ENCODE assay signal across 9 cellular contexts in the genomic region with DNA sequence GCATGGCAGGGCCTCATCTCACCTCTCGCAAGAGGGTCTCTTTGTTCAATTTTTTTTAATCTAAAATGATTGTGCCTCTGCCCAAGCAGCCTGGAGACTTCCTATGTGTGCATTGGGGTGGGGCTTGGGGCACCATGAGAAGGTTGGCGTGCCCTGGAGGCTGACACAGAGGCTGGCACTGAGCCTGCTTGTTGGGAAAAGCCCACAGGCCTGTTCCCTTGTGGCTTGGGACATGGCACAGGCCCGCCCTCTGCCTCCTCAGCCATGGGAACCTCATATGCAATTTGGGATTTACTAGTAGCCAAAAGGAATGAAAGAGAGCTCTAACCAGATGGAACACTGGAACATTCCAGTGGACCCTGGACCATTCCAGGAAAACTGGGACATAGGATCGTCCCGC. TPM values are rescaled to one million over a fixed set of nuclear protein-coding genes. Genes with fewer than 3 reads are reported as not detected.
DNase-seq lines count a peak whose midpoint lies in the region; ATAC-seq, FAIRE-seq and TF ChIP-seq lines count a peak whose summit lies in the region.
"Had no signal": no experiment of that assay in that cellular context is flagged by ENCODE, and none has a peak within 500 bp of the region (broad histone marks: within the 10 kb centered on the region; RNA-seq: fewer than 3 reads in every experiment).

No MANE protein-coding gene starts in this region.

- H2AFZ ChIP-seq in HepG2 (ENCODE audit: low read length) = no peak overlapping the region

- H3K9ac ChIP-seq in HepG2 (ENCODE audit: insufficient read depth, low read depth, low read length) = no peak overlapping the region

- TF ChIP-seq CTCF in body of pancreas (IDR thresholded peaks at IDR 0.05) = no peak
- TF ChIP-seq CTCF in HepG2 (CRISPR knock-in tag; IDR thresholded peaks at IDR 0.05) = no peak
- TF ChIP-seq CTCF in tibial artery (IDR thresholded peaks at IDR 0.05) = no peak

- H3K27ac ChIP-seq in body of pancreas (peak overlapping the region in 1 of 4 donors; percentile 65), HepG2 (ENCODE audit: extremely low read length, insufficient read depth, low read length) (no peak overlapping the region), tibial artery (peak overlapping the region; percentile 90 to 95)

- TF ChIP-seq EP300 in HepG2 (IDR thresholded peaks at IDR 0.05; ENCODE audit: low read depth in 2 of 2, low read length in 2 of 2) (no peak), HepG2 (CRISPR knock-in tag; IDR thresholded peaks at IDR 0.05; ENCODE audit: borderline replicate concordance) (no peak)

- POLR2A ChIA-PET in HepG2 (lab: Yijun Ruan, JAX) = no interaction called here

- H3K36me3 Mint-ChIP-seq in T-helper 2 cell treated with Interferon-gamma antibody and Interleukin-4, amounts not matched to agents 5 μg/mL and 100 μg/mL, for 36 hours (ENCODE audit: low read depth) = no peaks in the 10 kb centered on the region

- H3K9me3 Mint-ChIP-seq in T-helper 2 cell treated with Interferon-gamma antibody and Interleukin-4, amounts not matched to agents 5 μg/mL and 100 μg/mL, for 36 hours = no peaks in the 10 kb centered on the region

- H3K27ac Mint-ChIP-seq in T-helper 2 cell treated with Interferon-gamma antibody and Interleukin-4, amounts not matched to agents 5 μg/mL and 100 μg/mL, for 36 hours = no peak overlapping the region

- no peak for TF ChIP-seq RAD21 in HepG2 (CRISPR knock-in tag; IDR thresholded peaks at IDR 0.05)

- no peak for DNase-seq in T-helper 2 cell treated with Interferon-gamma antibody and Interleukin-4, amounts not matched to agents 5 μg/mL and 100 μg/mL, for 36 hours (ENCODE audit: low spot score)
- no peak for DNase-seq in T-helper 2 cell
- peak; percentile 35 to 81 (median 48) for DNase-seq in body of pancreas
- no peak for DNase-seq in HepG2 (ENCODE audit: low spot score)
- DNase-seq in tibial artery = peak; percentile 85 to 97
- no peak for DNase-seq in NCI-H1092 treated with DMSO at 0.1 percent for 48 hours (lab: John Stamatoyannopoulos, UW)
- DNase-seq in activated gamma-delta T cell treated with Interleukin-2 at 50 U/mL for 16 hours = no peak

- intact Hi-C loops in body of pancreas (cut with DNase I) (no loop called here), HepG2 (cut with micrococcal nuclease; ENCODE audit: unreplicated experiment) (no loop called here), tibial artery (cut with DNase I; ENCODE audit: low total_unique reads) (loop anchor here (2.0 to 10.0 kb wide), 2 partner anchors 17 to 591 kb away; a partner anchor contains a TSS)

- CTCF ChIA-PET in HepG2 (lab: Yijun Ruan, JAX; ENCODE audit: low intra/inter-chr PET ratio, low total read pairs) = no interaction called here

- 76 to 88% methylated on average over 4 to 5 of the region's 5 CpGs for WGBS in body of pancreas, 2 donors
- WGBS in HepG2 (ENCODE audit: low lambda C conversion rate) = 93% methylated on average over 5 of the region's 5 CpGs

- in situ Hi-C loops in HepG2 (cut with HindIII; ENCODE audit: extremely low pct_ligation_motif_present, low pct_unique_long_range_greater_than_20kb) = no loop called here

- H3K4me1 ChIP-seq in body of pancreas = peaks cover 20% of the 10 kb centered on the region
- peaks cover 88% of the 10 kb centered on the region for H3K4me1 ChIP-seq in HepG2 (ENCODE audit: insufficient read depth, low read length)
- peaks cover 14 to 67% (median 33%) of the 10 kb centered on the region in 4 donors for H3K4me1 ChIP-seq in tibial artery

- no peaks in the 10 kb centered on the region for H3K79me2 ChIP-seq in HepG2 (ENCODE audit: insufficient read depth, low read length)

- H3K4me3 Mint-ChIP-seq in T-helper 2 cell treated with Interferon-gamma antibody and Interleukin-4, amounts not matched to agents 5 μg/mL and 100 μg/mL, for 36 hours = peak overlapping the region; percentile 77

- ATAC-seq in body of pancreas (no peak), HepG2 (no peak), GM21825 (IDR thresholded peaks at IDR 0.05; ENCODE audit: unreplicated experiment) (no peak)

- H3K27me3 ChIP-seq in body of pancreas = no peaks in the 10 kb centered on the region
- no peaks in the 10 kb centered on the region for H3K27me3 ChIP-seq in HepG2 (ENCODE audit: control insufficient read depth in 1 of 2, insufficient read depth in 2 of 2, low read length in 2 of 2)
- H3K27me3 ChIP-seq in tibial artery = no peaks in the 10 kb centered on the region

- no peaks in the 10 kb centered on the region for H3K27me3 Mint-ChIP-seq in T-helper 2 cell treated with Interferon-gamma antibody and Interleukin-4, amounts not matched to agents 5 μg/mL and 100 μg/mL, for 36 hours (ENCODE audit: low read depth)

- no peaks in the 10 kb centered on the region for H4K20me1 ChIP-seq in HepG2 (ENCODE audit: insufficient read depth, low read length)

- no TSS peak for BruUV-seq in HepG2 (replicated peaks; lab: Mats Ljungman, UMichigan)

- no peak overlapping the region for H3K4me2 ChIP-seq in HepG2 (ENCODE audit: low read depth, low read length)

- FAIRE-seq in HepG2 (lab: Jason Lieb, UNC) = no peak

- H3K4me3 ChIP-seq in body of pancreas (no peak overlapping the region), HepG2 (replicated peaks in 1 of 3; ENCODE audit: insufficient read depth in 1 of 3, low read depth in 2 of 3, low read length in 3 of 3) (no peak overlapping the region), tibial artery (peak overlapping the region; percentile 58 to 61)

- no peaks in the 10 kb centered on the region for H3K36me3 ChIP-seq in body of pancreas (replicated peaks in 1 of 2; ENCODE audit: insufficient read depth in 1 of 2, low read depth in 2 of 2)
- H3K36me3 ChIP-seq in HepG2 (replicated peaks in 1 of 2; ENCODE audit: control insufficient read depth in 1 of 2, insufficient read depth in 2 of 2, low read length in 2 of 2) = no peaks in the 10 kb centered on the region
- H3K36me3 ChIP-seq in tibial artery = peaks cover 0 to 5% (median 0%) of the 10 kb centered on the region in 3 donors

- TF ChIP-seq POLR2A in body of pancreas (IDR thresholded peaks at IDR 0.05) = no peak
- TF ChIP-seq POLR2A in HepG2 (IDR thresholded peaks at IDR 0.05; ENCODE audit: insufficient read depth in 1 of 2, low read depth in 2 of 2, low read length in 2 of 2) = no peak

- H3K4me1 Mint-ChIP-seq in T-helper 2 cell treated with Interferon-gamma antibody and Interleukin-4, amounts not matched to agents 5 μg/mL and 100 μg/mL, for 36 hours (ENCODE audit: low read depth) = peaks cover 10% of the 10 kb centered on the region

- H3K9me3 ChIP-seq in body of pancreas (no peaks in the 10 kb centered on the region), HepG2 (ENCODE audit: low read length) (no peaks in the 10 kb centered on the region), tibial artery (no peaks in the 10 kb centered on the region)

RNA-seq across cellular contexts. Expression of a gene that starts 8.0 kb away (rescaled TPM):
- total RNA-seq in body of pancreas = 10 to 100 TPM; 13.5 to 51.6 TPM
- not detected in 2 replicates for total RNA-seq in HepG2 (2016; rRNA removed; fragmentation: Illumina TruSeq; extraction: Trizol)
- total RNA-seq in HepG2 (2016; cell fraction: cytosol; rRNA removed; fragmentation: Illumina TruSeq; extraction: Trizol; ENCODE audit: low read depth) = not detected in 2 replicates
- not detected in 2 replicates for total RNA-seq in HepG2 (2016; cell fraction: insoluble cytoplasmic fraction; rRNA removed; fragmentation: Illumina TruSeq; extraction: Trizol)
- not detected in 2 replicates for total RNA-seq in HepG2 (2016; cell fraction: membrane; rRNA removed; fragmentation: Illumina TruSeq; extraction: Trizol)
- not detected in 2 replicates for total RNA-seq in HepG2 (2016; cell fraction: nucleus; rRNA removed; fragmentation: Illumina TruSeq; extraction: Trizol)
- polyA plus RNA-seq in HepG2 (2011; rRNA removed) = 4.9 and 5.5 TPM in 2 replicates
- 2.7 and 4.0 TPM in 2 replicates for polyA plus RNA-seq in HepG2 (2011; cell fraction: cytosol; rRNA removed)
- polyA plus RNA-seq in HepG2 (2011; cell fraction: nucleus; rRNA removed) = 3.8 and 4.8 TPM in 2 replicates
- polyA plus RNA-seq in HepG2 (2012) = 3.1 and 5.9 TPM in 2 replicates
- not detected in 2 replicates for polyA plus RNA-seq in HepG2 (2016; cell fraction: cytosol; fragmentation: Illumina TruSeq; extraction: Trizol; ENCODE audit: low read depth)
- polyA plus RNA-seq in HepG2 (2016; cell fraction: insoluble cytoplasmic fraction; fragmentation: Illumina TruSeq; extraction: Trizol; ENCODE audit: low read depth) = not detected in 2 replicates
- polyA plus RNA-seq in HepG2 (2016; cell fraction: membrane; fragmentation: Illumina TruSeq; extraction: Trizol; ENCODE audit: low read depth) = not detected in 2 replicates
- not detected in 2 replicates for polyA plus RNA-seq in HepG2 (2016; cell fraction: nucleus; fragmentation: Illumina TruSeq; extraction: Trizol; ENCODE audit: insufficient read depth, low read depth)
- polyA minus RNA-seq in HepG2 (2011; rRNA and poly(A)+ RNA removed; ENCODE audit: low replicate concordance) = 1.1 and 15.3 TPM in 2 replicates
- polyA minus RNA-seq in HepG2 (2011; cell fraction: cytosol; rRNA and poly(A)+ RNA removed) = 0.99 TPM in 1 of 2 replicates, not detected in the other
- 2.6 TPM in 1 of 2 replicates, not detected in the other for polyA minus RNA-seq in HepG2 (2011; cell fraction: nucleus; rRNA and poly(A)+ RNA removed)
- polyA plus RNA-seq: AG04450 had no signal

RNA-seq across cellular contexts. Expression of a gene that starts 11.3 kb away (rescaled TPM):
- total RNA-seq in body of pancreas (1 to 10 TPM; 1.6 to 3.9 TPM), HepG2 (2016; rRNA removed; fragmentation: Illumina TruSeq; extraction: Trizol) (not detected in 2 replicates)
- total RNA-seq in HepG2 (2016; cell fraction: cytosol; rRNA removed; fragmentation: Illumina TruSeq; extraction: Trizol; ENCODE audit: low read depth) = not detected in 2 replicates
- not detected in 2 replicates for total RNA-seq in HepG2 (2016; cell fraction: insoluble cytoplasmic fraction; rRNA removed; fragmentation: Illumina TruSeq; extraction: Trizol)
- not detected in 2 replicates for total RNA-seq in HepG2 (2016; cell fraction: membrane; rRNA removed; fragmentation: Illumina TruSeq; extraction: Trizol)
- not detected in 2 replicates for total RNA-seq in HepG2 (2016; cell fraction: nucleus; rRNA removed; fragmentation: Illumina TruSeq; extraction: Trizol)
- polyA plus RNA-seq in HepG2 (2011; rRNA removed) = 2.8 and 4.2 TPM in 2 replicates
- polyA plus RNA-seq in HepG2 (2011; cell fraction: cytosol; rRNA removed) = 1.2 and 2.3 TPM in 2 replicates
- 19.3 and 20.3 TPM in 2 replicates for polyA plus RNA-seq in HepG2 (2011; cell fraction: nucleus; rRNA removed)
- 2.5 and 5.6 TPM in 2 replicates for polyA plus RNA-seq in HepG2 (2012)
- not detected in 2 replicates for polyA plus RNA-seq in HepG2 (2016; cell fraction: cytosol; fragmentation: Illumina TruSeq; extraction: Trizol; ENCODE audit: low read depth)
- polyA plus RNA-seq in HepG2 (2016; cell fraction: insoluble cytoplasmic fraction; fragmentation: Illumina TruSeq; extraction: Trizol; ENCODE audit: low read depth) = not detected in 2 replicates
- polyA plus RNA-seq in HepG2 (2016; cell fraction: membrane; fragmentation: Illumina TruSeq; extraction: Trizol; ENCODE audit: low read depth) = not detected in 2 replicates
- not detected in 2 replicates for polyA plus RNA-seq in HepG2 (2016; cell fraction: nucleus; fragmentation: Illumina TruSeq; extraction: Trizol; ENCODE audit: insufficient read depth, low read depth)
- 0.16 and 2.2 TPM in 2 replicates for polyA minus RNA-seq in HepG2 (2011; rRNA and poly(A)+ RNA removed; ENCODE audit: low replicate concordance)
- polyA minus RNA-seq in HepG2 (2011; cell fraction: cytosol; rRNA and poly(A)+ RNA removed) = 0.59 and 0.88 TPM in 2 replicates
- polyA minus RNA-seq in HepG2 (2011; cell fraction: nucleus; rRNA and poly(A)+ RNA removed) = 0.39 and 1.5 TPM in 2 replicates

RNA-seq across cellular contexts. Expression of a gene that starts 15.1 kb away (rescaled TPM):
- 1 to 10 TPM; 1.6 to 9.1 TPM for total RNA-seq in body of pancreas
- not detected in 2 replicates for total RNA-seq in HepG2 (2016; rRNA removed; fragmentation: Illumina TruSeq; extraction: Trizol)
- 0.81 TPM in 1 of 2 replicates, not detected in the other for total RNA-seq in HepG2 (2016; cell fraction: cytosol; rRNA removed; fragmentation: Illumina TruSeq; extraction: Trizol; ENCODE audit: low read depth)
- not detected in 2 replicates for total RNA-seq in HepG2 (2016; cell fraction: insoluble cytoplasmic fraction; rRNA removed; fragmentation: Illumina TruSeq; extraction: Trizol)
- total RNA-seq in HepG2 (2016; cell fraction: membrane; rRNA removed; fragmentation: Illumina TruSeq; extraction: Trizol) = 0.83 and 1.4 TPM in 2 replicates
- not detected in 2 replicates for total RNA-seq in HepG2 (2016; cell fraction: nucleus; rRNA removed; fragmentation: Illumina TruSeq; extraction: Trizol)
- 27.0 and 31.2 TPM in 2 replicates for polyA plus RNA-seq in HepG2 (2011; rRNA removed)
- polyA plus RNA-seq in HepG2 (2011; cell fraction: cytosol; rRNA removed) = 20.2 and 28.4 TPM in 2 replicates
- 60.9 and 88.5 TPM in 2 replicates for polyA plus RNA-seq in HepG2 (2011; cell fraction: nucleus; rRNA removed)
- polyA plus RNA-seq in HepG2 (2012) = 49.0 and 114 TPM in 2 replicates
- polyA plus RNA-seq in HepG2 (2016; cell fraction: cytosol; fragmentation: Illumina TruSeq; extraction: Trizol; ENCODE audit: low read depth) = 1.3 and 2.3 TPM in 2 replicates
- 1.1 and 1.5 TPM in 2 replicates for polyA plus RNA-seq in HepG2 (2016; cell fraction: insoluble cytoplasmic fraction; fragmentation: Illumina TruSeq; extraction: Trizol; ENCODE audit: low read depth)
- 0.93 and 1.2 TPM in 2 replicates for polyA plus RNA-seq in HepG2 (2016; cell fraction: membrane; fragmentation: Illumina TruSeq; extraction: Trizol; ENCODE audit: low read depth)
- 1.4 and 1.7 TPM in 2 replicates for polyA plus RNA-seq in HepG2 (2016; cell fraction: nucleus; fragmentation: Illumina TruSeq; extraction: Trizol; ENCODE audit: insufficient read depth, low read depth)
- 11.9 TPM in 1 of 2 replicates, not detected in the other for polyA minus RNA-seq in HepG2 (2011; rRNA and poly(A)+ RNA removed; ENCODE audit: low replicate concordance)
- 7.0 and 12.8 TPM in 2 replicates for polyA minus RNA-seq in HepG2 (2011; cell fraction: cytosol; rRNA and poly(A)+ RNA removed)
- polyA minus RNA-seq in HepG2 (2011; cell fraction: nucleus; rRNA and poly(A)+ RNA removed) = 2.5 and 4.8 TPM in 2 replicates

RNA-seq across cellular contexts. Expression of a gene that starts 19.5 kb away (rescaled TPM):
- total RNA-seq in body of pancreas (1 to 10 TPM in 1 of 2 donors, under 1 TPM in 1; 0.52 to 1.3 TPM), HepG2 (2016; rRNA removed; fragmentation: Illumina TruSeq; extraction: Trizol) (not detected in 2 replicates)
- not detected in 2 replicates for total RNA-seq in HepG2 (2016; cell fraction: cytosol; rRNA removed; fragmentation: Illumina TruSeq; extraction: Trizol; ENCODE audit: low read depth)
- total RNA-seq in HepG2 (2016; cell fraction: insoluble cytoplasmic fraction; rRNA removed; fragmentation: Illumina TruSeq; extraction: Trizol) = not detected in 2 replicates
- not detected in 2 replicates for total RNA-seq in HepG2 (2016; cell fraction: membrane; rRNA removed; fragmentation: Illumina TruSeq; extraction: Trizol)
- not detected in 2 replicates for total RNA-seq in HepG2 (2016; cell fraction: nucleus; rRNA removed; fragmentation: Illumina TruSeq; extraction: Trizol)
- 0.17 and 0.55 TPM in 2 replicates for polyA plus RNA-seq in HepG2 (2011; rRNA removed)
- not detected in 2 replicates for polyA plus RNA-seq in HepG2 (2011; cell fraction: cytosol; rRNA removed)
- polyA plus RNA-seq in HepG2 (2011; cell fraction: nucleus; rRNA removed) = 2.3 and 3.0 TPM in 2 replicates
- 0.40 and 0.55 TPM in 2 replicates for polyA plus RNA-seq in HepG2 (2012)
- not detected in 2 replicates for polyA plus RNA-seq in HepG2 (2016; cell fraction: cytosol; fragmentation: Illumina TruSeq; extraction: Trizol; ENCODE audit: low read depth)
- not detected in 2 replicates for polyA plus RNA-seq in HepG2 (2016; cell fraction: insoluble cytoplasmic fraction; fragmentation: Illumina TruSeq; extraction: Trizol; ENCODE audit: low read depth)
- not detected in 2 replicates for polyA plus RNA-seq in HepG2 (2016; cell fraction: membrane; fragmentation: Illumina TruSeq; extraction: Trizol; ENCODE audit: low read depth)
- not detected in 2 replicates for polyA plus RNA-seq in HepG2 (2016; cell fraction: nucleus; fragmentation: Illumina TruSeq; extraction: Trizol; ENCODE audit: insufficient read depth, low read depth)
- polyA minus RNA-seq in HepG2 (2011; rRNA and poly(A)+ RNA removed; ENCODE audit: low replicate concordance) = 1.1 TPM in 1 of 2 replicates, not detected in the other
- polyA minus RNA-seq in HepG2 (2011; cell fraction: cytosol; rRNA and poly(A)+ RNA removed) = not detected in 2 replicates
- polyA minus RNA-seq in HepG2 (2011; cell fraction: nucleus; rRNA and poly(A)+ RNA removed) = not detected in 2 replicates
- polyA plus RNA-seq: AG04450 had no signal

RNA-seq across cellular contexts. Expression of a gene that starts 31.0 kb away (rescaled TPM):
- total RNA-seq in body of pancreas = 10 to 100 TPM; 11.5 to 17.1 TPM
- total RNA-seq in HepG2 (2016; rRNA removed; fragmentation: Illumina TruSeq; extraction: Trizol) = not detected in 2 replicates
- total RNA-seq in HepG2 (2016; cell fraction: cytosol; rRNA removed; fragmentation: Illumina TruSeq; extraction: Trizol; ENCODE audit: low read depth) = not detected in 2 replicates
- not detected in 2 replicates for total RNA-seq in HepG2 (2016; cell fraction: insoluble cytoplasmic fraction; rRNA removed; fragmentation: Illumina TruSeq; extraction: Trizol)
- total RNA-seq in HepG2 (2016; cell fraction: membrane; rRNA removed; fragmentation: Illumina TruSeq; extraction: Trizol) = not detected in 2 replicates
- not detected in 2 replicates for total RNA-seq in HepG2 (2016; cell fraction: nucleus; rRNA removed; fragmentation: Illumina TruSeq; extraction: Trizol)
- polyA plus RNA-seq in HepG2 (2011; rRNA removed) = 0.65 and 0.91 TPM in 2 replicates
- 1.2 TPM in 2 replicates for polyA plus RNA-seq in HepG2 (2011; cell fraction: cytosol; rRNA removed)
- polyA plus RNA-seq in HepG2 (2011; cell fraction: nucleus; rRNA removed) = 0.64 and 1.2 TPM in 2 replicates
- polyA plus RNA-seq in HepG2 (2012) = 1.1 and 2.2 TPM in 2 replicates
- polyA plus RNA-seq in HepG2 (2016; cell fraction: cytosol; fragmentation: Illumina TruSeq; extraction: Trizol; ENCODE audit: low read depth) = 0.53 and 0.72 TPM in 2 replicates
- polyA plus RNA-seq in HepG2 (2016; cell fraction: insoluble cytoplasmic fraction; fragmentation: Illumina TruSeq; extraction: Trizol; ENCODE audit: low read depth) = 0.29 TPM in 1 of 2 replicates, not detected in the other
- 0.47 TPM in 1 of 2 replicates, not detected in the other for polyA plus RNA-seq in HepG2 (2016; cell fraction: membrane; fragmentation: Illumina TruSeq; extraction: Trizol; ENCODE audit: low read depth)
- polyA plus RNA-seq in HepG2 (2016; cell fraction: nucleus; fragmentation: Illumina TruSeq; extraction: Trizol; ENCODE audit: insufficient read depth, low read depth) = 0.89 TPM in 1 of 2 replicates, not detected in the other
- polyA minus RNA-seq in HepG2 (2011; rRNA and poly(A)+ RNA removed; ENCODE audit: low replicate concordance) = 0.60 and 172 TPM in 2 replicates
- polyA minus RNA-seq in HepG2 (2011; cell fraction: cytosol; rRNA and poly(A)+ RNA removed) = not detected in 2 replicates
- not detected in 2 replicates for polyA minus RNA-seq in HepG2 (2011; cell fraction: nucleus; rRNA and poly(A)+ RNA removed)

Comparison
In these comparisons a context has a peak if more than half of its experiments do, and no peak if none do; other contexts are left out.
1. DNase-seq: peak in body of pancreas (4 of 4) and tibial artery (2 of 2); none in T-helper 2 cell treated with Interferon-gamma antibody and Interleukin-4, amounts not matched to agents 5 μg/mL and 100 μg/mL, for 36 hours (single experiment), T-helper 2 cell (0 of 5), HepG2 (single experiment), NCI-H1092 treated with DMSO at 0.1 percent for 48 hours (single experiment) and activated gamma-delta T cell treated with Interleukin-2 at 50 U/mL for 16 hours (single experiment).
2. H3K4me3 ChIP-seq: peak in tibial artery (2 of 2); none in body of pancreas (0 of 2) and HepG2 (0 of 3).
3. RNA of a gene that starts 8.0 kb away (total RNA-seq): 13.5 to 51.6 TPM in body of pancreas; not detected in HepG2; every median in the first group is over 10 times any median in the second.